In the genomic region with DNA sequence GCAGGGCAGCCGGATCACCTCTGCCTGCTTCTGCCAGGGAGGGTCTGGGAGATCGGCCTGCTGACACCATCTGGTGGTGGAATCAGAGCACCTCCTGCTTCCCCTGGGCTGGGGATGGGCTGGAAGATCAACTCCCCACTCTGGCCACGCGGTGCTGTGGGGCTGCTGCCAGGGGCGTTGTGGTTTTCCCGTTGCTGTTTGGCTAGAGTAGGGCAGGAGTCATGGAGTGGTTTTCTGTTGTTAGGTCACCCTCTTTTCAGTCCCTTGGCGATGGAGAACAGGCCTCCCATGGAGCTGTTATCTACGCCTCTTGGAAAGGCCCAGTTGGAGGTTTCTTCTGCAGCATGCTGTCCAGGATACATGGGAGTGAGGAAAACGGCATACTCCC, we compare ENCODE assay signal across 11 cellular contexts. TPM values are rescaled to one million over a fixed set of nuclear protein-coding genes. Genes with fewer than 3 reads are reported as not detected.
DNase-seq lines count a peak whose midpoint lies in the region; ATAC-seq and TF ChIP-seq lines count a peak whose summit lies in the region.
"Had no signal": no experiment of that assay in that cellular context is flagged by ENCODE, and none has a peak within 500 bp of the region (broad histone marks: within the 10 kb centered on the region; RNA-seq: fewer than 3 reads in every experiment).

No MANE protein-coding gene starts in this region.

- H3K9me3 ChIP-seq in PC-3 (ENCODE audit: low read length) (no peaks in the 10 kb centered on the region), psoas muscle (no peaks in the 10 kb centered on the region)

- intact Hi-C loops in PC-3 (cut with micrococcal nuclease) (no loop called here), psoas muscle (cut with DNase I) (no loop called here)

- no peak overlapping the region for H3K4me2 ChIP-seq in PC-3 (ENCODE audit: low read length)

- peaks cover 84% of the 10 kb centered on the region for H3K79me2 ChIP-seq in PC-3 (ENCODE audit: low read length)

- POLR2A ChIA-PET in PC-3 (lab: Charles Lee; ENCODE audit: unreplicated experiment): no interaction called here

- H3K27ac ChIP-seq in PC-3 (ENCODE audit: low read length) (no peak overlapping the region), foreskin keratinocyte (no peak overlapping the region), psoas muscle (peak overlapping the region; percentile 48)
- H3K27ac ChIP-seq: VCaP had no signal

- 25 to 49% (median 27%) methylated on average over 9 of the region's 9 CpGs for WGBS in psoas muscle, 3 donors

- CTCF ChIA-PET in PC-3 (lab: Charles Lee): no interaction called here

- peaks cover 24% of the 10 kb centered on the region; the same call in 1 of the 2 replicates for H4K20me1 ChIP-seq in PC-3 (ENCODE audit: low read length)

- H3K4me1 ChIP-seq in PC-3 (ENCODE audit: insufficient read depth, low read length): peaks cover 36% of the 10 kb centered on the region
- H3K4me1 ChIP-seq in foreskin keratinocyte: no peaks in the 10 kb centered on the region
- peaks cover 38% of the 10 kb centered on the region for H3K4me1 ChIP-seq in psoas muscle

- DNase-seq in NCI-H146 (lab: John Stamatoyannopoulos, UW) (peak; percentile 40), NCI-H146 treated with DMSO at 0.1 percent for 48 hours (lab: John Stamatoyannopoulos, UW; ENCODE audit: unreplicated experiment) (no peak), PC-3 (peak; percentile 50), foreskin keratinocyte (no peak), psoas muscle (peak; percentile 84 to 85)
- no peak for DNase-seq in NK-92 treated with Interleukin-12 subunit alpha and Interleukin-12 subunit beta, amount 100 ng/mL, for 24 hours (lab: John Stamatoyannopoulos, UW)
- DNase-seq: amniotic stem cell, NCI-H187 treated with DMSO at 0.1 percent for 48 hours had no signal

- peak; percentile 61 for ATAC-seq in PC-3
- peak; percentile 11 for ATAC-seq in foreskin keratinocyte
- ATAC-seq in psoas muscle: peak; percentile 87 to 88 (median 87)
- ATAC-seq in GM19324 (IDR thresholded peaks at IDR 0.05; ENCODE audit: low FRiP score, unreplicated experiment): no peak
- no peak for ATAC-seq in HG03108 (IDR thresholded peaks at IDR 0.05; ENCODE audit: unreplicated experiment)

- H3K27me3 ChIP-seq in PC-3 (ENCODE audit: low read length): no peaks in the 10 kb centered on the region
- no peaks in the 10 kb centered on the region for H3K27me3 ChIP-seq in foreskin keratinocyte
- no peaks in the 10 kb centered on the region for H3K27me3 ChIP-seq in psoas muscle (ENCODE audit: insufficient read depth in 3 of 3, low read length in 2 of 3)

- no peak overlapping the region for H3K9ac ChIP-seq in PC-3 (ENCODE audit: low read length)

- no TSS peak for BruUV-seq in PC-3 (replicated peaks; lab: Mats Ljungman, UMichigan)

- no peaks in the 10 kb centered on the region for H3F3A ChIP-seq in PC-3 (ENCODE audit: low read length, unreplicated experiment)

- no peaks in the 10 kb centered on the region for H3K9me2 ChIP-seq in PC-3 (replicated peaks; ENCODE audit: low read length)

- H3K4me3 ChIP-seq in PC-3 (ENCODE audit: low read length) (no peak overlapping the region), psoas muscle (no peak overlapping the region)

- no peak overlapping the region for H2AFZ ChIP-seq in PC-3 (ENCODE audit: low read length)

- peak; percentile 49; the same call in 1 of the 2 replicates for TF ChIP-seq CTCF in PC-3 (conservative IDR thresholded peaks at IDR 0.05; ENCODE audit: low read depth, low read length)
- TF ChIP-seq CTCF in foreskin keratinocyte (conservative IDR thresholded peaks at IDR 0.05): peak; percentile 11
- peak; percentile 56 for TF ChIP-seq CTCF in psoas muscle (IDR thresholded peaks at IDR 0.05)

- peaks cover 10% of the 10 kb centered on the region for H3K36me3 ChIP-seq in PC-3 (ENCODE audit: low read depth, low read length)
- H3K36me3 ChIP-seq in psoas muscle (ENCODE audit: insufficient read depth in 1 of 2, low read depth in 1 of 2): no peaks in the 10 kb centered on the region

RNA-seq across cellular contexts. Expression of gene BCL2L11, which starts 15.2 kb away (rescaled TPM):
- total RNA-seq in PC-3 (2014; rRNA removed) (11.3 and 24.6 TPM in 2 replicates), foreskin keratinocyte (2.7 and 2.9 TPM in 2 replicates), psoas muscle (10 to 100 TPM in 2 of 4 donors, 1 to 10 TPM in 2; 8.2 to 25.4 (median 11.7) TPM)
- polyA plus RNA-seq in foreskin keratinocyte (1.2 and 1.5 TPM in 2 replicates), psoas muscle (1 to 10 TPM; 2.5 to 7.4 (median 4.6) TPM)

Comparison
In these comparisons a context has a peak if more than half of its experiments do, and no peak if none do; other contexts are left out.
1. DNase-seq: peak in NCI-H146 (single experiment), PC-3 (single experiment) and psoas muscle (2 of 2); none in NCI-H146 treated with DMSO at 0.1 percent for 48 hours (single experiment), foreskin keratinocyte (0 of 2) and NK-92 treated with Interleukin-12 subunit alpha and Interleukin-12 subunit beta, amount 100 ng/mL, for 24 hours (single experiment).
2. ATAC-seq: peak in PC-3 (single experiment), foreskin keratinocyte (single experiment) and psoas muscle (4 of 4); none in GM19324 (single experiment) and HG03108 (single experiment).
3. Peak in every context shown above with its lines, with median percentiles within 50 percentile points of each other: CTCF ChIP-seq.